Comparison of ENCODE assay signal across 2 cellular contexts in the genomic region with DNA sequence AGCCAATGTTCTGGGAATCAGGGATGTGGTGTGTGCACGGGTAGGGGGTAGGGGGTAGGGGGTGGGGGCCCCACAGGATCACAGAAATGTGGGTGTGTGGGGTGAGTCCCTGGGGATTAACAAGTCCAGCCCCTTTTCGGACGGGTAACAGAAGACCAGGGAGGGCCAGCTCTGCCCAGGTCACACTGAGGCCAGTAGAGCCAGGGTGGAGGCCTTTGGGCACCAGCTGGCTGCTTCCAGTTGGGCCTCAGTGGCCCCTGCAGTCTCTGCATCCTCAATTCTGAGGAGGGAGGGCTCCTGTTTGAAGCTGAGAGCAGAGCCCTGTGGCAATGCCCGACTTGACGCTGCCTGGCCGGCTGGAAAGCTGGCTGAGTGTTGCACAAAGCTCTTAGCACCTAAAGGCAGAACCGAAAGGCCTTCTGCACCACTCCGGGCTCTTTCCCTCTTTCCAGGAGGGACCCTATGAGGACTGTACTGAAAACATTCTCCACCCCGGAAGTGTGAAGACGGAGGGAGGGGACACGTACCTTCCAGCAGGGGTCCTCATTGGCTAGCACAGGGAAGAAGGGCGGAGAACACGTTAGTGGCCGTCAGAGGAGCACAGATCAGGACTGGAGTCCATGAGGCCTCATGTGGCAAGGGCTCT.
TF ChIP-seq lines count a peak whose summit lies in the region.

No MANE protein-coding gene starts in this region.

TF ChIP-seq in GM23338, 12 proteins besides CTCF, POLR2A, EP300 and RAD21:
- TF ChIP-seq EZH2 (IDR thresholded peaks at IDR 0.05; ENCODE audit: low read depth, unreplicated experiment), result no peak
- TF ChIP-seq, protein P1, sequence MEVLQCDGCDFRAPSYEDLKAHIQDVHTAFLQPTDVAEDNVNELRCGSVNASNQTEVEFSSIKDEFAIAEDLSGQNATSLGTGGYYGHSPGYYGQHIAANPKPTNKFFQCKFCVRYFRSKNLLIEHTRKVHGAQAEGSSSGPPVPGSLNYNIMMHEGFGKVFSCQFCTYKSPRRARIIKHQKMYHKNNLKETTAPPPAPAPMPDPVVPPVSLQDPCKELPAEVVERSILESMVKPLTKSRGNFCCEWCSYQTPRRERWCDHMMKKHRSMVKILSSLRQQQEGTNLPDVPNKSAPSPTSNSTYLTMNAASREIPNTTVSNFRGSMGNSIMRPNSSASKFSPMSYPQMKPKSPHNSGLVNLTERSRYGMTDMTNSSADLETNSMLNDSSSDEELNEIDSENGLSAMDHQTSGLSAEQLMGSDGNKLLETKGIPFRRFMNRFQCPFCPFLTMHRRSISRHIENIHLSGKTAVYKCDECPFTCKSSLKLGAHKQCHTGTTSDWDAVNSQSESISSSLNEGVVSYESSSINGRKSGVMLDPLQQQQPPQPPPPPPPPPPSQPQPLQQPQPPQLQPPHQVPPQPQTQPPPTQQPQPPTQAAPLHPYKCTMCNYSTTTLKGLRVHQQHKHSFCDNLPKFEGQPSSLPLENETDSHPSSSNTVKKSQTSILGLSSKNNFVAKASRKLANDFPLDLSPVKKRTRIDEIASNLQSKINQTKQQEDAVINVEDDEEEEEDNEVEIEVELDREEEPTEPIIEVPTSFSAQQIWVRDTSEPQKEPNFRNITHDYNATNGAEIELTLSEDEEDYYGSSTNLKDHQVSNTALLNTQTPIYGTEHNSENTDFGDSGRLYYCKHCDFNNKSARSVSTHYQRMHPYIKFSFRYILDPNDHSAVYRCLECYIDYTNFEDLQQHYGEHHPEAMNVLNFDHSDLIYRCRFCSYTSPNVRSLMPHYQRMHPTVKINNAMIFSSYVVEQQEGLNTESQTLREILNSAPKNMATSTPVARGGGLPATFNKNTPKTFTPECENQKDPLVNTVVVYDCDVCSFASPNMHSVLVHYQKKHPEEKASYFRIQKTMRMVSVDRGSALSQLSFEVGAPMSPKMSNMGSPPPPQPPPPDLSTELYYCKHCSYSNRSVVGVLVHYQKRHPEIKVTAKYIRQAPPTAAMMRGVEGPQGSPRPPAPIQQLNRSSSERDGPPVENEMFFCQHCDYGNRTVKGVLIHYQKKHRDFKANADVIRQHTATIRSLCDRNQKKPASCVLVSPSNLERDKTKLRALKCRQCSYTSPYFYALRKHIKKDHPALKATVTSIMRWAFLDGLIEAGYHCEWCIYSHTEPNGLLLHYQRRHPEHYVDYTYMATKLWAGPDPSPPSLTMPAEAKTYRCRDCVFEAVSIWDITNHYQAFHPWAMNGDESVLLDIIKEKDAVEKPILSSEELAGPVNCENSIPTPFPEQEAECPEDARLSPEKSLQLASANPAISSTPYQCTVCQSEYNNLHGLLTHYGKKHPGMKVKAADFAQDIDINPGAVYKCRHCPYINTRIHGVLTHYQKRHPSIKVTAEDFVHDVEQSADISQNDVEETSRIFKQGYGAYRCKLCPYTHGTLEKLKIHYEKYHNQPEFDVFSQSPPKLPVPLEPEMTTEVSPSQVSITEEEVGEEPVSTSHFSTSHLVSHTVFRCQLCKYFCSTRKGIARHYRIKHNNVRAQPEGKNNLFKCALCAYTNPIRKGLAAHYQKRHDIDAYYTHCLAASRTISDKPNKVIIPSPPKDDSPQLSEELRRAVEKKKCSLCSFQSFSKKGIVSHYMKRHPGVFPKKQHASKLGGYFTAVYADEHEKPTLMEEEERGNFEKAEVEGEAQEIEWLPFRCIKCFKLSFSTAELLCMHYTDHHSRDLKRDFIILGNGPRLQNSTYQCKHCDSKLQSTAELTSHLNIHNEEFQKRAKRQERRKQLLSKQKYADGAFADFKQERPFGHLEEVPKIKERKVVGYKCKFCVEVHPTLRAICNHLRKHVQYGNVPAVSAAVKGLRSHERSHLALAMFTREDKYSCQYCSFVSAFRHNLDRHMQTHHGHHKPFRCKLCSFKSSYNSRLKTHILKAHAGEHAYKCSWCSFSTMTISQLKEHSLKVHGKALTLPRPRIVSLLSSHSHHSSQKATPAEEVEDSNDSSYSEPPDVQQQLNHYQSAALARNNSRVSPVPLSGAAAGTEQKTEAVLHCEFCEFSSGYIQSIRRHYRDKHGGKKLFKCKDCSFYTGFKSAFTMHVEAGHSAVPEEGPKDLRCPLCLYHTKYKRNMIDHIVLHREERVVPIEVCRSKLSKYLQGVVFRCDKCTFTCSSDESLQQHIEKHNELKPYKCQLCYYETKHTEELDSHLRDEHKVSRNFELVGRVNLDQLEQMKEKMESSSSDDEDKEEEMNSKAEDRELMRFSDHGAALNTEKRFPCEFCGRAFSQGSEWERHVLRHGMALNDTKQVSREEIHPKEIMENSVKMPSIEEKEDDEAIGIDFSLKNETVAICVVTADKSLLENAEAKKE (CRISPR knock-in tag; IDR thresholded peaks at IDR 0.05), result no peak

TF ChIP-seq in K562, 482 proteins besides CTCF, POLR2A, EP300 and RAD21:
- TF ChIP-seq L3MBTL2 (IDR thresholded peaks at IDR 0.05) (no peak), KDM5B (IDR thresholded peaks at IDR 0.05; ENCODE audit: insufficient replicate concordance, low read depth, low read length) (no peak), CBX8 (IDR thresholded peaks at IDR 0.05; ENCODE audit: borderline replicate concordance, extremely low read depth, low read depth, low read length, poor library complexity, severe bottlenecking) (no peak), SNIP1 (IDR thresholded peaks at IDR 0.05; ENCODE audit: low read depth) (no peak), KAT2B (IDR thresholded peaks at IDR 0.05; ENCODE audit: low read depth, low read length) (no peak), NR2C1 (IDR thresholded peaks at IDR 0.05) (no peak), NR2C1 (tag; IDR thresholded peaks at IDR 0.05) (no peak), ZNF184 (CRISPR knock-in tag; IDR thresholded peaks at IDR 0.05) (no peak), GTF2E2 (tag; IDR thresholded peaks at IDR 0.05) (no peak), STAG1 (CRISPR knock-in tag; IDR thresholded peaks at IDR 0.05; ENCODE audit: borderline replicate concordance) (no peak), PRMT5 (CRISPR knock-in tag; IDR thresholded peaks at IDR 0.05) (no peak), SREBF2 (CRISPR knock-in tag; IDR thresholded peaks at IDR 0.05) (no peak), YBX1 (IDR thresholded peaks at IDR 0.05) (no peak), ZBED1 (IDR thresholded peaks at IDR 0.05) (no peak)
- TF ChIP-seq, protein P2, sequence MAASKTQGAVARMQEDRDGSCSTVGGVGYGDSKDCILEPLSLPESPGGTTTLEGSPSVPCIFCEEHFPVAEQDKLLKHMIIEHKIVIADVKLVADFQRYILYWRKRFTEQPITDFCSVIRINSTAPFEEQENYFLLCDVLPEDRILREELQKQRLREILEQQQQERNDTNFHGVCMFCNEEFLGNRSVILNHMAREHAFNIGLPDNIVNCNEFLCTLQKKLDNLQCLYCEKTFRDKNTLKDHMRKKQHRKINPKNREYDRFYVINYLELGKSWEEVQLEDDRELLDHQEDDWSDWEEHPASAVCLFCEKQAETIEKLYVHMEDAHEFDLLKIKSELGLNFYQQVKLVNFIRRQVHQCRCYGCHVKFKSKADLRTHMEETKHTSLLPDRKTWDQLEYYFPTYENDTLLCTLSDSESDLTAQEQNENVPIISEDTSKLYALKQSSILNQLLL (CRISPR knock-in tag; IDR thresholded peaks at IDR 0.05; ENCODE audit: borderline replicate concordance), result no peak
- TF ChIP-seq, protein P3, sequence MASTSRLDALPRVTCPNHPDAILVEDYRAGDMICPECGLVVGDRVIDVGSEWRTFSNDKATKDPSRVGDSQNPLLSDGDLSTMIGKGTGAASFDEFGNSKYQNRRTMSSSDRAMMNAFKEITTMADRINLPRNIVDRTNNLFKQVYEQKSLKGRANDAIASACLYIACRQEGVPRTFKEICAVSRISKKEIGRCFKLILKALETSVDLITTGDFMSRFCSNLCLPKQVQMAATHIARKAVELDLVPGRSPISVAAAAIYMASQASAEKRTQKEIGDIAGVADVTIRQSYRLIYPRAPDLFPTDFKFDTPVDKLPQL (IDR thresholded peaks at IDR 0.05; ENCODE audit: extremely low read depth, insufficient read length), result no peak
- TF ChIP-seq, protein P4, sequence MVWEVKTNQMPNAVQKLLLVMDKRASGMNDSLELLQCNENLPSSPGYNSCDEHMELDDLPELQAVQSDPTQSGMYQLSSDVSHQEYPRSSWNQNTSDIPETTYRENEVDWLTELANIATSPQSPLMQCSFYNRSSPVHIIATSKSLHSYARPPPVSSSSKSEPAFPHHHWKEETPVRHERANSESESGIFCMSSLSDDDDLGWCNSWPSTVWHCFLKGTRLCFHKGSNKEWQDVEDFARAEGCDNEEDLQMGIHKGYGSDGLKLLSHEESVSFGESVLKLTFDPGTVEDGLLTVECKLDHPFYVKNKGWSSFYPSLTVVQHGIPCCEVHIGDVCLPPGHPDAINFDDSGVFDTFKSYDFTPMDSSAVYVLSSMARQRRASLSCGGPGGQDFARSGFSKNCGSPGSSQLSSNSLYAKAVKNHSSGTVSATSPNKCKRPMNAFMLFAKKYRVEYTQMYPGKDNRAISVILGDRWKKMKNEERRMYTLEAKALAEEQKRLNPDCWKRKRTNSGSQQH (CRISPR knock-in tag; IDR thresholded peaks at IDR 0.05), result no peak
- TF ChIP-seq, protein P5, sequence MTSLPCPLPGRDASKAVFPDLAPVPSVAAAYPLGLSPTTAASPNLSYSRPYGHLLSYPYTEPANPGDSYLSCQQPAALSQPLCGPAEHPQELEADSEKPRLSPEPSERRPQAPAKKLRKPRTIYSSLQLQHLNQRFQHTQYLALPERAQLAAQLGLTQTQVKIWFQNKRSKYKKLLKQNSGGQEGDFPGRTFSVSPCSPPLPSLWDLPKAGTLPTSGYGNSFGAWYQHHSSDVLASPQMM (CRISPR knock-in tag; IDR thresholded peaks at IDR 0.05), result no peak
- TF ChIP-seq, protein P6, sequence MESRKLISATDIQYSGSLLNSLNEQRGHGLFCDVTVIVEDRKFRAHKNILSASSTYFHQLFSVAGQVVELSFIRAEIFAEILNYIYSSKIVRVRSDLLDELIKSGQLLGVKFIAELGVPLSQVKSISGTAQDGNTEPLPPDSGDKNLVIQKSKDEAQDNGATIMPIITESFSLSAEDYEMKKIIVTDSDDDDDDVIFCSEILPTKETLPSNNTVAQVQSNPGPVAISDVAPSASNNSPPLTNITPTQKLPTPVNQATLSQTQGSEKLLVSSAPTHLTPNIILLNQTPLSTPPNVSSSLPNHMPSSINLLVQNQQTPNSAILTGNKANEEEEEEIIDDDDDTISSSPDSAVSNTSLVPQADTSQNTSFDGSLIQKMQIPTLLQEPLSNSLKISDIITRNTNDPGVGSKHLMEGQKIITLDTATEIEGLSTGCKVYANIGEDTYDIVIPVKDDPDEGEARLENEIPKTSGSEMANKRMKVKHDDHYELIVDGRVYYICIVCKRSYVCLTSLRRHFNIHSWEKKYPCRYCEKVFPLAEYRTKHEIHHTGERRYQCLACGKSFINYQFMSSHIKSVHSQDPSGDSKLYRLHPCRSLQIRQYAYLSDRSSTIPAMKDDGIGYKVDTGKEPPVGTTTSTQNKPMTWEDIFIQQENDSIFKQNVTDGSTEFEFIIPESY (CRISPR knock-in tag; IDR thresholded peaks at IDR 0.05), result no peak
